ENCODE assay signal across 2 cellular contexts in the genomic region with DNA sequence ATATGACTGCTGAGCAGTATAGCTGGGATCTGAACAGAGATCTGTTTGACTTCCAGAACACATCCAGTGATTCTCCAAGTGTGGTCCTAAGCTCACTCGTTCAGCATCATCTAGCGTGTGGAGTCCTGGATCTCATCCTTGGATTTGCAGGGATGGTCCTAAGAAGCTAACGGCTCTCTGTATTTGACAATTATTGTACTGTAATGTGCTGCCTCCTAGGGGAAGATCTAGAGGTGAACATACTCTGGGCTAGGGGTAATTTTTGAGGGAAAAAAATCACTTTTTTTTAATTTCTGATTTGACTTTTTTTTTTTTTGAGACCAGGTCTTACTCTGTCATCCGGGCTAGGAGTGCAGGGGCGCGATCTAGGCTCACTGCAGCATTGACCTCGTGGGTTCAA.
TF ChIP-seq lines count a peak whose summit lies in the region.

No MANE protein-coding gene starts in this region.

TF ChIP-seq in HEK293T, 16 proteins besides CTCF, POLR2A, EP300 and RAD21 (continued from another document):
- TF ChIP-seq, protein P1, sequence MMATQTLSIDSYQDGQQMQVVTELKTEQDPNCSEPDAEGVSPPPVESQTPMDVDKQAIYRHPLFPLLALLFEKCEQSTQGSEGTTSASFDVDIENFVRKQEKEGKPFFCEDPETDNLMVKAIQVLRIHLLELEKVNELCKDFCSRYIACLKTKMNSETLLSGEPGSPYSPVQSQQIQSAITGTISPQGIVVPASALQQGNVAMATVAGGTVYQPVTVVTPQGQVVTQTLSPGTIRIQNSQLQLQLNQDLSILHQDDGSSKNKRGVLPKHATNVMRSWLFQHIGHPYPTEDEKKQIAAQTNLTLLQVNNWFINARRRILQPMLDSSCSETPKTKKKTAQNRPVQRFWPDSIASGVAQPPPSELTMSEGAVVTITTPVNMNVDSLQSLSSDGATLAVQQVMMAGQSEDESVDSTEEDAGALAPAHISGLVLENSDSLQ (IDR thresholded peaks at IDR 0.05), result no peak
- TF ChIP-seq BHLHE40 (IDR thresholded peaks at IDR 0.05; ENCODE audit: borderline replicate concordance) (no peak), LEF1 (IDR thresholded peaks at IDR 0.05; ENCODE audit: borderline replicate concordance) (no peak), NFRKB (IDR thresholded peaks at IDR 0.05) (no peak), HDGF (IDR thresholded peaks at IDR 0.05; ENCODE audit: borderline replicate concordance) (no peak), FOXA1 (IDR thresholded peaks at IDR 0.05) (no peak), SUZ12 (IDR thresholded peaks at IDR 0.05) (no peak), ELF4 (IDR thresholded peaks at IDR 0.05) (no peak), CTBP1 (IDR thresholded peaks at IDR 0.05; ENCODE audit: borderline replicate concordance) (no peak), L3MBTL2 (conservative IDR thresholded peaks at IDR 0.05) (no peak), SP1 (IDR thresholded peaks at IDR 0.05) (no peak)

TF ChIP-seq in SK-N-SH, 30 proteins besides CTCF, POLR2A, EP300 and RAD21 (continued from another document):
- TF ChIP-seq, protein P2, sequence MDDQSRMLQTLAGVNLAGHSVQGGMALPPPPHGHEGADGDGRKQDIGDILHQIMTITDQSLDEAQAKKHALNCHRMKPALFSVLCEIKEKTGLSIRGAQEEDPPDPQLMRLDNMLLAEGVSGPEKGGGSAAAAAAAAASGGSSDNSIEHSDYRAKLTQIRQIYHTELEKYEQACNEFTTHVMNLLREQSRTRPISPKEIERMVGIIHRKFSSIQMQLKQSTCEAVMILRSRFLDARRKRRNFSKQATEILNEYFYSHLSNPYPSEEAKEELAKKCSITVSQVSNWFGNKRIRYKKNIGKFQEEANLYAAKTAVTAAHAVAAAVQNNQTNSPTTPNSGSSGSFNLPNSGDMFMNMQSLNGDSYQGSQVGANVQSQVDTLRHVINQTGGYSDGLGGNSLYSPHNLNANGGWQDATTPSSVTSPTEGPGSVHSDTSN (IDR thresholded peaks at IDR 0.05), result no peak
- TF ChIP-seq, protein P3, sequence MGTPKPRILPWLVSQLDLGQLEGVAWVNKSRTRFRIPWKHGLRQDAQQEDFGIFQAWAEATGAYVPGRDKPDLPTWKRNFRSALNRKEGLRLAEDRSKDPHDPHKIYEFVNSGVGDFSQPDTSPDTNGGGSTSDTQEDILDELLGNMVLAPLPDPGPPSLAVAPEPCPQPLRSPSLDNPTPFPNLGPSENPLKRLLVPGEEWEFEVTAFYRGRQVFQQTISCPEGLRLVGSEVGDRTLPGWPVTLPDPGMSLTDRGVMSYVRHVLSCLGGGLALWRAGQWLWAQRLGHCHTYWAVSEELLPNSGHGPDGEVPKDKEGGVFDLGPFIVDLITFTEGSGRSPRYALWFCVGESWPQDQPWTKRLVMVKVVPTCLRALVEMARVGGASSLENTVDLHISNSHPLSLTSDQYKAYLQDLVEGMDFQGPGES (IDR thresholded peaks at IDR 0.05; ENCODE audit: low read depth, low read length), result no peak; the same call in 1 of the 2 replicates
